Comparison of ENCODE assay signal across 8 cellular contexts in genomic region chr17:75289122-75289831, GRCh38. TPM values are rescaled to one million over a fixed set of nuclear protein-coding genes. Genes with fewer than 3 reads are reported as not detected.
DNase-seq lines count a peak whose midpoint lies in the region; ATAC-seq, FAIRE-seq and TF ChIP-seq lines count a peak whose summit lies in the region.

Gene SLC25A19, minus strand, starts transcription at chr17:75289433. Its CDS starts 2,669 bp downstream, at chr17:75286764.

- no peaks in the 10 kb centered on the region for H3F3A ChIP-seq in smooth muscle cell (ENCODE audit: low read depth)

- H3K4me3 ChIP-seq in WI38 (ENCODE audit: low read depth, low read length), result peak within 1 kb of the TSS; percentile 89
- peak within 1 kb of the TSS; percentile 70 for H3K4me3 ChIP-seq in bronchial epithelial cell (ENCODE audit: low read depth, low read length)
- H3K4me3 ChIP-seq in smooth muscle cell, result peak within 1 kb of the TSS; percentile 71

- H3K9me3 ChIP-seq in smooth muscle cell (replicated peaks; ENCODE audit: low read depth), result no peaks in the 10 kb centered on the region

- no peaks in the 10 kb centered on the region for H3K79me2 ChIP-seq in smooth muscle cell (ENCODE audit: low read depth)

- no peaks in the 10 kb centered on the region for H3K4me1 ChIP-seq in smooth muscle cell (ENCODE audit: low read depth)

- H3K4me2 ChIP-seq in smooth muscle cell, result peak within 1 kb of the TSS; percentile 92

- DNase-seq in AG08396 (ENCODE audit: low spot score) (peak; percentile 99), NCI-H2227 treated with DMSO at 0.1 percent for 48 hours (lab: John Stamatoyannopoulos, UW) (peak; percentile 97), bronchial epithelial cell (ENCODE audit: low read depth) (peak; percentile 98), iPS-NIHi11 (ENCODE audit: low spot score) (peak; percentile 99), smooth muscle cell (lab: John Stamatoyannopoulos, UW; ENCODE audit: unreplicated experiment) (peak; percentile 88)

- peak within 1 kb of the TSS; percentile 92 for H3K9ac ChIP-seq in smooth muscle cell (ENCODE audit: low read depth)

- H3K36me3 ChIP-seq in bronchial epithelial cell (ENCODE audit: control insufficient read depth, insufficient read depth, low read length), result peaks cover 4% of the 10 kb centered on the region
- H3K36me3 ChIP-seq in smooth muscle cell (ENCODE audit: low read depth), result no peaks in the 10 kb centered on the region

- no peak for FAIRE-seq in bronchial epithelial cell (lab: Jason Lieb, UNC)

- peak within 1 kb of the TSS; percentile 78 for H2AFZ ChIP-seq in smooth muscle cell (ENCODE audit: low read depth)

- ATAC-seq in GM18907 (IDR thresholded peaks at IDR 0.05; ENCODE audit: unreplicated experiment) (peak; percentile 90), HG03159 (IDR thresholded peaks at IDR 0.05; ENCODE audit: unreplicated experiment) (peak; percentile 90)

- no peaks in the 10 kb centered on the region for H4K20me1 ChIP-seq in smooth muscle cell (ENCODE audit: low read depth)

- under 1% methylated on average over 54 of the region's 65 CpGs for WGBS in smooth muscle cell (ENCODE audit: low lambda C conversion rate)

- H3K27ac ChIP-seq in smooth muscle cell (ENCODE audit: low read depth), result peak within 1 kb of the TSS; percentile 94

- TF ChIP-seq CTCF in WI38 (IDR thresholded peaks at IDR 0.05; ENCODE audit: low read depth, low read length) (0 out of 2 replicates have a peak, but pooled peaks have one; percentile 13), bronchial epithelial cell (IDR thresholded peaks at IDR 0.05; ENCODE audit: insufficient read depth, low read length, severe bottlenecking) (peak; percentile 12), smooth muscle cell (IDR thresholded peaks at IDR 0.05; ENCODE audit: borderline replicate concordance, insufficient read depth, poor library complexity, severe bottlenecking) (peak; percentile 12)

- H3K27me3 ChIP-seq in bronchial epithelial cell (ENCODE audit: control insufficient read depth, insufficient read depth, low read length) (no peaks in the 10 kb centered on the region), smooth muscle cell (ENCODE audit: low read depth) (no peaks in the 10 kb centered on the region)

RNA-seq across cellular contexts. Expression of gene SLC25A19, which starts in this region (rescaled TPM):
- total RNA-seq in bronchial epithelial cell (10.2 and 12.1 TPM in 2 replicates), smooth muscle cell (1.9 and 2.4 TPM in 2 replicates)
- 3.6 and 6.9 TPM in 2 replicates for polyA plus RNA-seq in smooth muscle cell

Comparison
In these comparisons a context has a peak if more than half of its experiments do, and no peak if none do; other contexts are left out.
1. Peak in every context shown above with its lines: DNase-seq, ATAC-seq, H3K4me3 ChIP-seq and H3K27ac ChIP-seq.